In genomic region chr15:52100807-52101206, GRCh38 we compare ENCODE assay signal across 3 cellular contexts.
TF ChIP-seq lines count a peak whose summit lies in the region.

No MANE protein-coding gene starts in this region.

TF ChIP-seq in Ishikawa, 13 proteins besides CTCF, POLR2A, EP300 and RAD21:
- no peak for TF ChIP-seq USF1 (IDR thresholded peaks at IDR 0.05)
- peak; percentile 71 for TF ChIP-seq NFIC (IDR thresholded peaks at IDR 0.05)

TF ChIP-seq in K562, 482 proteins besides CTCF, POLR2A, EP300 and RAD21 (continues in another document):
- TF ChIP-seq CBFB (CRISPR knock-in tag; IDR thresholded peaks at IDR 0.05) (no peak), ZNF282 (CRISPR knock-in tag; IDR thresholded peaks at IDR 0.05) (no peak), THAP7 (CRISPR knock-in tag; IDR thresholded peaks at IDR 0.05) (no peak), LCOR (CRISPR knock-in tag; IDR thresholded peaks at IDR 0.05) (no peak), GTF3C2 (IDR thresholded peaks at IDR 0.05; ENCODE audit: borderline replicate concordance, extremely low read depth, insufficient read length) (no peak), HSF4 (CRISPR knock-in tag; IDR thresholded peaks at IDR 0.05; ENCODE audit: borderline replicate concordance) (no peak), CREM (IDR thresholded peaks at IDR 0.05; ENCODE audit: low read depth) (peak; percentile 51; the same call in 1 of the 2 replicates), TRIM25 (IDR thresholded peaks at IDR 0.05; ENCODE audit: borderline replicate concordance) (no peak), SP1 (CRISPR knock-in tag; IDR thresholded peaks at IDR 0.05) (no peak), ZNF197 (CRISPR knock-in tag; IDR thresholded peaks at IDR 0.05; ENCODE audit: low read depth) (no peak), BRD4 (IDR thresholded peaks at IDR 0.05) (no peak), CBX3 (IDR thresholded peaks at IDR 0.05; ENCODE audit: borderline replicate concordance in 1 of 2, low read length in 2 of 2) (0 out of 3 replicates have a peak, but pooled peaks of 1 of the 2 experiments have one; percentile 33), TBP (optimal IDR thresholded peaks at IDR 0.05; ENCODE audit: low read depth, low read length) (no peak), RBM25 (IDR thresholded peaks at IDR 0.05; ENCODE audit: low read depth, low read length, severe bottlenecking) (no peak), NR4A1 (CRISPR knock-in tag; IDR thresholded peaks at IDR 0.05) (no peak), NR4A1 (tag; IDR thresholded peaks at IDR 0.05) (no peak), E2F3 (CRISPR knock-in tag; IDR thresholded peaks at IDR 0.05) (no peak), TRIM24 (IDR thresholded peaks at IDR 0.05) (no peak), CXXC5 (CRISPR knock-in tag; IDR thresholded peaks at IDR 0.05) (no peak; the same call in 1 of the 2 replicates), PHB2 (IDR thresholded peaks at IDR 0.05; ENCODE audit: low read depth) (no peak), SMC3 (conservative IDR thresholded peaks at IDR 0.05; ENCODE audit: insufficient read depth, low read depth, low read length) (0 out of 2 replicates have a peak, but pooled peaks have one; percentile 7), PRPF4 (IDR thresholded peaks at IDR 0.05; ENCODE audit: insufficient read depth, low read depth, low read length, poor library complexity, severe bottlenecking) (no peak), SFPQ (IDR thresholded peaks at IDR 0.05; ENCODE audit: low read depth, low read length) (no peak), IRF1 (CRISPR knock-in tag; IDR thresholded peaks at IDR 0.05; ENCODE audit: borderline replicate concordance) (no peak), NBN (IDR thresholded peaks at IDR 0.05; ENCODE audit: low read depth) (no peak)

TF ChIP-seq in HepG2, 621 proteins besides CTCF, POLR2A, EP300 and RAD21:
- TF ChIP-seq BHLHE40 (IDR thresholded peaks at IDR 0.05; ENCODE audit: low read length) (0 out of 2 replicates have a peak, but pooled peaks have one; percentile 1), ATF5 (CRISPR knock-in tag; IDR thresholded peaks at IDR 0.05; ENCODE audit: low read depth) (no peak), FOSL2 (CRISPR knock-in tag; IDR thresholded peaks at IDR 0.05) (peak; percentile 84), ZNF816 (CRISPR knock-in tag; IDR thresholded peaks at IDR 0.05; ENCODE audit: borderline replicate concordance) (no peak)
TF ChIP-seq in HepG2: peak in this region for 2.
